Comparison of ENCODE assay signal across 25 cellular contexts in the genomic region with DNA sequence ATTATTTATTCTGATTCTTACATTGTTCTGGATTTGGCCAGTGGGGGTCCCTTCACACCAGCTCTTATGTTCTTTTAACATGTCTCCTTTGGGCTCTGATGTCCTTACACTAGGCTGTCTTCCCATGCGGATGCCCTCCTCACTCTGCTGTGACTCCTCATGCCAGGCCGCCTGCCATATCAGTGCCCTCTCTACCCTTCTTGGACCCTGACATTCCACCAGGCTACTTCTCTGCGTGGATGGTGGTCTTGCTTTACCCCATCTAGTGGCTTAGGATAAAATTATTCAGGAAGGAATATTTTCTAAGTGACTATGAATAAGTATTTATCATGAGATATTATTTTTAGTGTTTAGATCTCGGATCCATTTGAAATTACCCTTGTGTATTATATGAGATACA. TPM values are rescaled to one million over a fixed set of nuclear protein-coding genes. Genes with fewer than 3 reads are reported as not detected.
DNase-seq lines count a peak whose midpoint lies in the region; ATAC-seq and TF ChIP-seq lines count a peak whose summit lies in the region.
"Had no signal": no experiment of that assay in that cellular context is flagged by ENCODE, and none has a peak within 500 bp of the region (broad histone marks: within the 10 kb centered on the region; RNA-seq: fewer than 3 reads in every experiment).

No MANE protein-coding gene starts in this region.

- H3K4me1 ChIP-seq in DOHH2 (ENCODE audit: control insufficient read depth, low read length): no peaks in the 10 kb centered on the region
- H3K4me1 ChIP-seq in OCI-LY1 (ENCODE audit: insufficient read depth, low read length, severe bottlenecking): no peaks in the 10 kb centered on the region
- no peaks in the 10 kb centered on the region for H3K4me1 ChIP-seq in endodermal cell (ENCODE audit: control insufficient read depth, insufficient read depth, low read length)
- H3K4me1 ChIP-seq: thyroid gland had no signal

- H3K9me2 ChIP-seq in DOHH2 (replicated peaks; ENCODE audit: control insufficient read depth, low read length): no peaks in the 10 kb centered on the region
- no peaks in the 10 kb centered on the region for H3K9me2 ChIP-seq in OCI-LY1 (ENCODE audit: low read depth, low read length)

- H3K79me2 ChIP-seq in DOHH2 (ENCODE audit: control insufficient read depth, low read length) (no peaks in the 10 kb centered on the region), OCI-LY1 (ENCODE audit: insufficient read depth, low read length) (no peaks in the 10 kb centered on the region)

- peak; percentile 54 for TF ChIP-seq CTCF in DOHH2 (IDR thresholded peaks at IDR 0.05; ENCODE audit: low read depth, low read length, poor library complexity, severe bottlenecking)
- peak; percentile 31; the same call in 1 of the 2 replicates for TF ChIP-seq CTCF in OCI-LY1 (IDR thresholded peaks at IDR 0.05; ENCODE audit: low read length)
- TF ChIP-seq CTCF in endodermal cell (conservative IDR thresholded peaks at IDR 0.05): peak; percentile 38
- TF ChIP-seq CTCF in CD14-positive monocyte (IDR thresholded peaks at IDR 0.05): no peak

- H3K27me3 Mint-ChIP-seq in endodermal cell (ENCODE audit: insufficient read depth) (no peaks in the 10 kb centered on the region), CD14-positive monocyte (ENCODE audit: low read depth in 3 of 3) (no peaks in the 10 kb centered on the region)
- H3K27me3 Mint-ChIP-seq: activated B cell treated with CpG ODN at 0.5 μM for 24 hours, B cell had no signal

- peaks cover 3% of the 10 kb centered on the region for H3K4me1 Mint-ChIP-seq in endodermal cell
- peaks cover 2% of the 10 kb centered on the region for H3K4me1 Mint-ChIP-seq in CD14-positive monocyte
- H3K4me1 Mint-ChIP-seq: activated B cell treated with CpG ODN at 0.5 μM for 24 hours, B cell, H9 had no signal

- H3K9me3 ChIP-seq in DOHH2 (ENCODE audit: control insufficient read depth, insufficient read depth, low read length) (no peaks in the 10 kb centered on the region), OCI-LY1 (ENCODE audit: low read length) (no peaks in the 10 kb centered on the region), endodermal cell (ENCODE audit: control insufficient read depth, low read length) (no peaks in the 10 kb centered on the region)
- H3K9me3 ChIP-seq: ovary, thyroid gland had no signal

- H3K4me3 Mint-ChIP-seq in endodermal cell (no peak overlapping the region), CD14-positive monocyte (no peak overlapping the region)
- H3K4me3 Mint-ChIP-seq: activated B cell treated with CpG ODN at 0.5 μM for 24 hours; activated CD8-positive, alpha-beta T cell treated with anti-CD3 and anti-CD28 coated beads, Interleukin-2, amount 10 ng/mL, durations not matched to agents 7 days and 5 days; B cell; H9; T-helper 2 cell treated with Interferon-gamma antibody and Interleukin-4, amounts not matched to agents 5 μg/mL and 100 μg/mL, for 36 hours had no signal

- no peaks in the 10 kb centered on the region for H3K27me3 ChIP-seq in DOHH2 (ENCODE audit: control insufficient read depth, low read length)
- H3K27me3 ChIP-seq in OCI-LY1 (ENCODE audit: insufficient read depth, low read length): no peaks in the 10 kb centered on the region
- H3K27me3 ChIP-seq in endodermal cell (ENCODE audit: control insufficient read depth, insufficient read depth, low read length, poor library complexity, severe bottlenecking): no peaks in the 10 kb centered on the region
- H3K27me3 ChIP-seq: foreskin keratinocyte, ovary, thyroid gland had no signal

- no peak overlapping the region for H2AFZ ChIP-seq in OCI-LY1 (ENCODE audit: low read length)

- no peak overlapping the region for H3K4me2 ChIP-seq in DOHH2 (ENCODE audit: low read length)
- no peak overlapping the region for H3K4me2 ChIP-seq in OCI-LY1 (ENCODE audit: low read length)

- H4K20me1 ChIP-seq in DOHH2 (ENCODE audit: control insufficient read depth, insufficient read depth, low read depth, low read length) (no peaks in the 10 kb centered on the region), OCI-LY1 (ENCODE audit: insufficient read depth, low read length) (no peaks in the 10 kb centered on the region)

- intact Hi-C loops in posterior vena cava (cut with DNase I) (no loop called here), CD14-positive monocyte (cut with micrococcal nuclease) (no loop called here)

- H3K9ac ChIP-seq in OCI-LY1 (ENCODE audit: low read length) (no peak overlapping the region), endodermal cell (ENCODE audit: extremely low read depth, low read length, poor library complexity, severe bottlenecking) (no peak overlapping the region)

- H3K27ac ChIP-seq in DOHH2 (ENCODE audit: low read depth, low read length) (no peak overlapping the region), OCI-LY1 (ENCODE audit: low read depth, low read length, poor library complexity, severe bottlenecking) (no peak overlapping the region), endodermal cell (ENCODE audit: low read depth, low read length) (no peak overlapping the region)
- H3K27ac ChIP-seq: coronary artery, foreskin keratinocyte, ovary, thyroid gland had no signal

- H3K27ac Mint-ChIP-seq in endodermal cell (no peak overlapping the region), CD14-positive monocyte (peak overlapping the region in 1 of 7 donors; percentile 28)
- H3K27ac Mint-ChIP-seq: activated B cell treated with CpG ODN at 0.5 μM for 24 hours; activated CD8-positive, alpha-beta T cell treated with anti-CD3 and anti-CD28 coated beads, Interleukin-2, amount 10 ng/mL, durations not matched to agents 7 days and 5 days; activated naive CD4-positive, alpha-beta T cell treated with anti-CD3 and anti-CD28 coated beads, Interleukin-2, amount 50 U/mL, for 72 hours; B cell; H9 had no signal

- WGBS in endodermal cell (ENCODE audit: insufficient coverage in 1 of 2, insufficient read length in 1 of 2), 2 experiments: 99 to 100% methylated on average over 1 to 3 of the region's 4 CpGs

- H3K9me3 Mint-ChIP-seq in endodermal cell: no peaks in the 10 kb centered on the region
- H3K9me3 Mint-ChIP-seq in CD14-positive monocyte: no peaks in the 10 kb centered on the region
- H3K9me3 Mint-ChIP-seq: activated B cell treated with CpG ODN at 0.5 μM for 24 hours; activated naive CD4-positive, alpha-beta T cell treated with anti-CD3 and anti-CD28 coated beads, Interleukin-2, amount 50 U/mL, for 72 hours; H9; T-helper 2 cell treated with Interferon-gamma antibody and Interleukin-4, amounts not matched to agents 5 μg/mL and 100 μg/mL, for 36 hours had no signal

- DNase-seq in endodermal cell (no peak), posterior vena cava (ENCODE audit: low spot score) (peak; percentile 38), NCI-H2171 (lab: John Stamatoyannopoulos, UW) (no peak), CD14-positive monocyte (ENCODE audit: low spot score) (no peak)
- DNase-seq: activated B cell treated with CpG ODN at 0.5 μM for 24 hours; activated CD8-positive, alpha-beta T cell treated with anti-CD3 and anti-CD28 coated beads, Interleukin-2, amount 10 ng/mL, durations not matched to agents 7 days and 5 days; foreskin keratinocyte; H9; hypothalamus; KBM-7; NCI-H1048; NCI-H1930; NCI-H510A treated with DMSO at 0.1 percent for 48 hours; ovary; stimulated activated CD4-positive, alpha-beta T cell treated with anti-CD3 and anti-CD28 coated beads, Interleukin-1b, Interleukin-23, amount 100 ng/mL, for 48 hours; stimulated activated naive CD4-positive, alpha-beta T cell; thyroid gland had no signal

- ATAC-seq in GM21723 (IDR thresholded peaks at IDR 0.05; ENCODE audit: unreplicated experiment): no peak
- ATAC-seq: activated CD8-positive, alpha-beta T cell treated with anti-CD3 and anti-CD28 coated beads, Interleukin-2, amount 10 ng/mL, durations not matched to agents 7 days and 5 days; activated naive CD4-positive, alpha-beta T cell treated with anti-CD3 and anti-CD28 coated beads, Interleukin-2, amount 50 U/mL, for 72 hours; foreskin keratinocyte had no signal

- H3F3A ChIP-seq in DOHH2 (ENCODE audit: control insufficient read depth, insufficient read depth) (0 out of 2 replicates have a peak, but pooled peaks cover 2% of the 10 kb centered on the region), OCI-LY1 (ENCODE audit: insufficient read depth, low read length) (no peaks in the 10 kb centered on the region)

- H3K36me3 ChIP-seq in DOHH2 (ENCODE audit: control insufficient read depth, low read length) (peaks cover 69% of the 10 kb centered on the region), OCI-LY1 (ENCODE audit: insufficient read depth, low read length) (peaks cover 31% of the 10 kb centered on the region; the same call in 1 of the 2 replicates), endodermal cell (ENCODE audit: control insufficient read depth, insufficient read depth, low read length) (peaks cover 6% of the 10 kb centered on the region)
- H3K36me3 ChIP-seq: ovary had no signal

- H3K36me3 Mint-ChIP-seq in endodermal cell (ENCODE audit: low read depth): peaks cover 8% of the 10 kb centered on the region
- peaks cover 77 to 84% of the 10 kb centered on the region in 2 donors for H3K36me3 Mint-ChIP-seq in CD14-positive monocyte

- H3K4me3 ChIP-seq in DOHH2 (ENCODE audit: low read length) (no peak overlapping the region), OCI-LY1 (ENCODE audit: low read depth, low read length, poor library complexity, severe bottlenecking) (no peak overlapping the region), endodermal cell (ENCODE audit: low read length) (no peak overlapping the region)
- H3K4me3 ChIP-seq: coronary artery, lung, ovary, thyroid gland had no signal

RNA-seq across cellular contexts. Expression of gene ATF6, which starts 21.2 kb away (rescaled TPM):
- total RNA-seq in endodermal cell (10 to 100 TPM; 14.4 to 19.8 TPM), posterior vena cava (10 to 100 TPM; 27.9 to 32.3 TPM)
- polyA plus RNA-seq in endodermal cell (2013, experiment 1 of 2): 20.1 TPM
- 20.4 TPM for polyA plus RNA-seq in endodermal cell (2013, experiment 2 of 2)
- 10 to 100 TPM; 22.2 to 25.6 TPM for polyA plus RNA-seq in CD14-positive monocyte

RNA-seq across cellular contexts. Expression of gene DUSP12, which starts 37.8 kb away (rescaled TPM):
- total RNA-seq in endodermal cell (10 to 100 TPM; 26.2 to 28.9 TPM), posterior vena cava (10 to 100 TPM; 15.5 to 17.4 TPM)
- polyA plus RNA-seq in endodermal cell (2013, experiment 1 of 2): 38.1 TPM
- 33.2 TPM for polyA plus RNA-seq in endodermal cell (2013, experiment 2 of 2)
- 10 to 100 TPM; 30.5 to 32.0 TPM for polyA plus RNA-seq in CD14-positive monocyte
